In genomic region chr10:92849234-92849525, GRCh38 we compare ENCODE assay signal across 8 cellular contexts. TPM values are rescaled to one million over a fixed set of nuclear protein-coding genes. Genes with fewer than 3 reads are reported as not detected.
DNase-seq lines count a peak whose midpoint lies in the region; ATAC-seq and TF ChIP-seq lines count a peak whose summit lies in the region.

No MANE protein-coding gene starts in this region.

- H3K9me2 ChIP-seq in MM.1S (replicated peaks; ENCODE audit: insufficient read depth, low read length), result no peaks in the 10 kb centered on the region

- H3F3A ChIP-seq in MM.1S (ENCODE audit: insufficient read depth, low read length), result peaks cover 18% of the 10 kb centered on the region

- H3K27ac ChIP-seq in MM.1S (ENCODE audit: low read length) (peak overlapping the region; percentile 27; the same call in 1 of the 2 replicates), ectodermal cell (ENCODE audit: insufficient read depth, low read depth, low read length, poor library complexity, severe bottlenecking) (no peak overlapping the region), osteoblast (ENCODE audit: low read depth, low read length) (no peak overlapping the region)

- peak overlapping the region; percentile 98 for H3K4me3 ChIP-seq in GM08714 (ENCODE audit: low read length)
- H3K4me3 ChIP-seq in MM.1S (ENCODE audit: low read length), result peak overlapping the region; percentile 80
- peak overlapping the region; percentile 80 for H3K4me3 ChIP-seq in ectodermal cell (ENCODE audit: insufficient read depth, low read depth, low read length)
- peak overlapping the region; percentile 89 for H3K4me3 ChIP-seq in osteoblast (ENCODE audit: insufficient read depth, low read length)

- no peaks in the 10 kb centered on the region for H4K20me1 ChIP-seq in MM.1S (ENCODE audit: insufficient read depth, low read length)
- no peaks in the 10 kb centered on the region for H4K20me1 ChIP-seq in osteoblast (ENCODE audit: insufficient read depth, low read length)

- peak overlapping the region; percentile 89 for H3K4me2 ChIP-seq in MM.1S (ENCODE audit: low read depth, low read length)
- peak overlapping the region; percentile 80 for H3K4me2 ChIP-seq in osteoblast (ENCODE audit: insufficient read depth, low read length)

- H3K9me3 ChIP-seq in MM.1S (replicated peaks; ENCODE audit: insufficient read depth, low read length) (no peaks in the 10 kb centered on the region), ectodermal cell (ENCODE audit: control insufficient read depth, low read length) (no peaks in the 10 kb centered on the region), osteoblast (ENCODE audit: low read depth, low read length) (no peaks in the 10 kb centered on the region)

- TF ChIP-seq CTCF in MM.1S (IDR thresholded peaks at IDR 0.05; ENCODE audit: low read length) (no peak), osteoblast (IDR thresholded peaks at IDR 0.05; ENCODE audit: extremely low read depth, low read depth, low read length) (no peak)

- H2AFZ ChIP-seq in MM.1S (ENCODE audit: low read length) (peak overlapping the region; percentile 69), osteoblast (ENCODE audit: low read length) (peak overlapping the region; percentile 87)

- DNase-seq in MM.1S, result peak; percentile 27
- no peak for DNase-seq in osteoblast (ENCODE audit: insufficient read length, low spot score, missing footprints)
- no peak for DNase-seq in cerebellum (ENCODE audit: low spot score)
- no peak for DNase-seq in HPDE6-E6E7 (ENCODE audit: extremely low spot score)

- peak overlapping the region; percentile 86 for H3K9ac ChIP-seq in MM.1S (ENCODE audit: low read length)

- 0 to 5% methylated on average over 6 to 7 of the region's 7 CpGs for WGBS in ectodermal cell, 2 experiments

- H3K4me1 ChIP-seq in MM.1S (ENCODE audit: low read length) (peaks cover 36% of the 10 kb centered on the region), ectodermal cell (ENCODE audit: control insufficient read depth, insufficient read depth, low read length) (no peaks in the 10 kb centered on the region), osteoblast (ENCODE audit: insufficient read depth, low read length) (peaks cover 16% of the 10 kb centered on the region)

- H3K79me2 ChIP-seq in MM.1S (ENCODE audit: low read length) (peaks cover 31% of the 10 kb centered on the region), osteoblast (ENCODE audit: insufficient read depth, low read length) (no peaks in the 10 kb centered on the region)

- H3K27me3 ChIP-seq in MM.1S (replicated peaks; ENCODE audit: insufficient read depth, low read length), result no peaks in the 10 kb centered on the region
- peaks cover 20% of the 10 kb centered on the region for H3K27me3 ChIP-seq in ectodermal cell (ENCODE audit: control insufficient read depth, insufficient read depth, low read length, poor library complexity, severe bottlenecking)
- H3K27me3 ChIP-seq in osteoblast (ENCODE audit: insufficient read depth, low read length), result no peaks in the 10 kb centered on the region

- ATAC-seq in GM18519 (IDR thresholded peaks at IDR 0.05; ENCODE audit: low FRiP score, unreplicated experiment) (no peak), HG03354 (IDR thresholded peaks at IDR 0.05; ENCODE audit: poor library complexity, severe bottlenecking, unreplicated experiment) (no peak)

- no peaks in the 10 kb centered on the region for H3K36me3 ChIP-seq in MM.1S (replicated peaks; ENCODE audit: insufficient read depth, low read length)
- no peaks in the 10 kb centered on the region for H3K36me3 ChIP-seq in ectodermal cell (ENCODE audit: control insufficient read depth, insufficient read depth, low read length)
- H3K36me3 ChIP-seq in osteoblast (ENCODE audit: insufficient read depth, low read length), result no peaks in the 10 kb centered on the region

RNA-seq across cellular contexts. Expression of gene EXOC6, which starts 0.9 kb away (rescaled TPM):
- 15.2 TPM for polyA plus RNA-seq in ectodermal cell (2013, experiment 1 of 4)
- 14.4 TPM for polyA plus RNA-seq in ectodermal cell (2013, experiment 2 of 4)
- 14.4 TPM for polyA plus RNA-seq in ectodermal cell (2013, experiment 3 of 4)
- polyA plus RNA-seq in ectodermal cell (2013, experiment 4 of 4), result 14.7 TPM
- 5.0 and 8.7 TPM in 2 replicates for total RNA-seq in osteoblast
- 45.2 TPM for total RNA-seq in cerebellum
